ENCODE assay signal across 23 cellular contexts in genomic region chr22:22939537-22940368, GRCh38. TPM values are rescaled to one million over a fixed set of nuclear protein-coding genes. Genes with fewer than 3 reads are reported as not detected.
DNase-seq lines count a peak whose midpoint lies in the region; ATAC-seq, FAIRE-seq and TF ChIP-seq lines count a peak whose summit lies in the region.
"Had no signal": no experiment of that assay in that cellular context is flagged by ENCODE, and none has a peak within 500 bp of the region (broad histone marks: within the 10 kb centered on the region; RNA-seq: fewer than 3 reads in every experiment).

No MANE protein-coding gene starts in this region.

- H3K4me3 ChIP-seq in OCI-LY7 (ENCODE audit: low read depth, low read length, poor library complexity, severe bottlenecking), result peak overlapping the region; percentile 6
- no peak overlapping the region for H3K4me3 ChIP-seq in HepG2 (replicated peaks in 1 of 3; ENCODE audit: insufficient read depth in 1 of 3, low read depth in 2 of 3, low read length in 3 of 3)
- H3K4me3 ChIP-seq: K562, mucosa of descending colon had no signal

- no peaks in the 10 kb centered on the region for H3K9me3 Mint-ChIP-seq in activated CD4-positive, alpha-beta T cell treated with anti-CD3 and anti-CD28 coated beads, Interleukin-2, amount 10 ng/mL, durations not matched to agents 7 days and 5 days
- H3K9me3 Mint-ChIP-seq: activated naive CD4-positive, alpha-beta T cell treated with anti-CD3 and anti-CD28 coated beads, Interleukin-2, amount 10 ng/mL, durations not matched to agents 7 days and 5 days; activated T-cell treated with anti-CD3 and anti-CD28 coated beads, Interleukin-2, amount 50 U/mL, for 72 hours; neural crest cell had no signal

- H3K27me3 ChIP-seq in HepG2 (ENCODE audit: control insufficient read depth in 1 of 2, insufficient read depth in 2 of 2, low read length in 2 of 2), result peaks cover 3 to 33% of the 10 kb centered on the region in 2 experiments; a peak in 4 of 5 replicates

- CTCF ChIA-PET in OCI-LY7 (lab: Charles Lee; ENCODE audit: unreplicated experiment) (interaction anchor here (5.5 kb wide), 1 partner anchor 55 kb away, joined by 41 read pairs; no protein-coding TSS in a partner anchor), HepG2 (lab: Yijun Ruan, JAX; ENCODE audit: low intra/inter-chr PET ratio, low total read pairs) (no interaction called here), HEK293T (lab: Yijun Ruan, JAX) (no interaction called here)
- CTCF ChIA-PET in activated CD4-positive, alpha-beta T cell treated with anti-CD3 and anti-CD28 coated beads, Interleukin-2, amount 10 ng/mL, durations not matched to agents 7 days and 5 days (lab: Charles Lee), result interaction anchor here (1.4 to 2.1 kb wide), 2 partner anchors 16 to 55 kb away, joined by 5 to 6 read pairs; no protein-coding TSS in a partner anchor

- BruUV-seq in OCI-LY7 (replicated peaks; lab: Mats Ljungman, UMichigan), result TSS peak; percentile 47
- BruUV-seq in HepG2 (replicated peaks; lab: Mats Ljungman, UMichigan), result no TSS peak

- no peak overlapping the region for H3K27ac Mint-ChIP-seq in activated CD4-positive, alpha-beta T cell treated with anti-CD3 and anti-CD28 coated beads, Interleukin-2, amount 10 ng/mL, durations not matched to agents 7 days and 5 days
- H3K27ac Mint-ChIP-seq: activated naive CD4-positive, alpha-beta T cell treated with anti-CD3 and anti-CD28 coated beads, Interleukin-2, amount 10 ng/mL, durations not matched to agents 7 days and 5 days; activated T-cell treated with anti-CD3 and anti-CD28 coated beads, Interleukin-2, amount 50 U/mL, for 72 hours; progenitor cell of endocrine pancreas had no signal

- no peak overlapping the region for H2AFZ ChIP-seq in OCI-LY7 (ENCODE audit: low read length)
- H2AFZ ChIP-seq in HepG2 (ENCODE audit: low read length), result no peak overlapping the region

- no peak overlapping the region for H3K4me3 Mint-ChIP-seq in activated CD4-positive, alpha-beta T cell treated with anti-CD3 and anti-CD28 coated beads, Interleukin-2, amount 10 ng/mL, durations not matched to agents 7 days and 5 days
- H3K4me3 Mint-ChIP-seq: activated naive CD4-positive, alpha-beta T cell treated with anti-CD3 and anti-CD28 coated beads, Interleukin-2, amount 10 ng/mL, durations not matched to agents 7 days and 5 days; activated T-cell treated with anti-CD3 and anti-CD28 coated beads, Interleukin-2, amount 50 U/mL, for 72 hours; neural crest cell had no signal

- no peaks in the 10 kb centered on the region for H3K36me3 Mint-ChIP-seq in activated CD4-positive, alpha-beta T cell treated with anti-CD3 and anti-CD28 coated beads, Interleukin-2, amount 10 ng/mL, durations not matched to agents 7 days and 5 days (ENCODE audit: low read depth)
- H3K36me3 Mint-ChIP-seq: activated naive CD4-positive, alpha-beta T cell treated with anti-CD3 and anti-CD28 coated beads, Interleukin-2, amount 10 ng/mL, durations not matched to agents 7 days and 5 days had no signal

- H3K27me3 Mint-ChIP-seq in activated CD4-positive, alpha-beta T cell treated with anti-CD3 and anti-CD28 coated beads, Interleukin-2, amount 10 ng/mL, durations not matched to agents 7 days and 5 days, result peaks cover 20% of the 10 kb centered on the region

- H3K4me1 Mint-ChIP-seq in activated CD4-positive, alpha-beta T cell treated with anti-CD3 and anti-CD28 coated beads, Interleukin-2, amount 10 ng/mL, durations not matched to agents 7 days and 5 days, result peaks cover 10% of the 10 kb centered on the region

- H3K4me2 ChIP-seq in OCI-LY7 (ENCODE audit: low read length), result peak overlapping the region; percentile 63
- no peak overlapping the region for H3K4me2 ChIP-seq in HepG2 (ENCODE audit: low read depth, low read length)

- H3K9me3 ChIP-seq in OCI-LY7 (ENCODE audit: low read length) (no peaks in the 10 kb centered on the region), HepG2 (ENCODE audit: low read length) (no peaks in the 10 kb centered on the region)
- H3K9me3 ChIP-seq: mucosa of descending colon had no signal

- ATAC-seq in HepG2, result peak; percentile 21; the same call in 1 of the 3 replicates
- ATAC-seq in HG02840 (IDR thresholded peaks at IDR 0.05; ENCODE audit: low FRiP score, unreplicated experiment), result no peak
- ATAC-seq in HG02763 (IDR thresholded peaks at IDR 0.05; ENCODE audit: unreplicated experiment), result no peak
- ATAC-seq: activated T-cell treated with anti-CD3 and anti-CD28 coated beads, Interleukin-2, amount 50 U/mL, for 72 hours; K562; mucosa of descending colon had no signal

- POLR2A ChIA-PET in OCI-LY7 (lab: Charles Lee), result interaction anchor here (1.0 to 17.9 kb wide), 4 partner anchors 9 to 55 kb away, joined by 4 to 308 read pairs (median 10); partner anchors contain the start of gene IGLL5
- POLR2A ChIA-PET in HepG2 (lab: Yijun Ruan, JAX), result no interaction called here
- POLR2A ChIA-PET in activated CD4-positive, alpha-beta T cell treated with anti-CD3 and anti-CD28 coated beads, Interleukin-2, amount 10 ng/mL, durations not matched to agents 7 days and 5 days (lab: Charles Lee), result no interaction called here
- POLR2A ChIA-PET in HEK293T (lab: Yijun Ruan, JAX), result no interaction called here

- H3K36me3 ChIP-seq in OCI-LY7 (ENCODE audit: insufficient read depth, low read length) (no peaks in the 10 kb centered on the region), HepG2 (replicated peaks in 1 of 2; ENCODE audit: control insufficient read depth in 1 of 2, insufficient read depth in 2 of 2, low read length in 2 of 2) (no peaks in the 10 kb centered on the region)

- intact Hi-C loops in OCI-LY7 (cut with micrococcal nuclease; ENCODE audit: unreplicated experiment) (loop anchor here (10.0 kb wide), 3 partner anchors 735 to 895 kb away; partner anchors contain the start of genes VPREB3 and ZNF70), HepG2 (cut with micrococcal nuclease; ENCODE audit: unreplicated experiment) (no loop called here)

- H3K4me1 ChIP-seq in OCI-LY7 (ENCODE audit: insufficient read depth, low read length, poor library complexity, severe bottlenecking) (peaks cover 98% of the 10 kb centered on the region), HepG2 (ENCODE audit: insufficient read depth, low read length) (peaks cover 19% of the 10 kb centered on the region)

- H3K27ac ChIP-seq in OCI-LY7 (ENCODE audit: low read depth, low read length, poor library complexity, severe bottlenecking), result peak overlapping the region; percentile 90
- H3K27ac ChIP-seq in HepG2 (ENCODE audit: extremely low read length, insufficient read depth, low read length), result no peak overlapping the region

- no peak for TF ChIP-seq POLR2A in HepG2 (IDR thresholded peaks at IDR 0.05; ENCODE audit: insufficient read depth in 1 of 2, low read depth in 2 of 2, low read length in 2 of 2)

- TF ChIP-seq RAD21 in HepG2 (CRISPR knock-in tag; IDR thresholded peaks at IDR 0.05), result no peak

- in situ Hi-C loops in HepG2 (cut with HindIII; ENCODE audit: extremely low pct_ligation_motif_present, low pct_unique_long_range_greater_than_20kb), result no loop called here

- H3K79me2 ChIP-seq in OCI-LY7 (ENCODE audit: insufficient read depth, low read depth, low read length) (no peaks in the 10 kb centered on the region), HepG2 (ENCODE audit: insufficient read depth, low read length) (no peaks in the 10 kb centered on the region)

- TF ChIP-seq EP300 in HepG2 (IDR thresholded peaks at IDR 0.05; ENCODE audit: low read depth in 2 of 2, low read length in 2 of 2) (no peak), HepG2 (CRISPR knock-in tag; IDR thresholded peaks at IDR 0.05; ENCODE audit: borderline replicate concordance) (no peak)

- no peaks in the 10 kb centered on the region for H3K9me2 ChIP-seq in OCI-LY7 (ENCODE audit: insufficient read depth, low read length)

- DNase-seq in activated CD4-positive, CD25-positive, alpha-beta regulatory T cell treated with anti-CD3 and anti-CD28 coated beads, Interleukin-2, amount 50 U/mL, for 72 hours, result peak; percentile 17
- no peak for DNase-seq in activated CD4-positive, CD25-positive, alpha-beta regulatory T cell (lab: John Stamatoyannopoulos, UW)
- DNase-seq in OCI-LY7 (ENCODE audit: low spot score), result peak; percentile 89
- no peak for DNase-seq in HepG2 (ENCODE audit: low spot score)
- no peak for DNase-seq in activated CD4-positive, alpha-beta T cell treated with anti-CD3 and anti-CD28 coated beads, Interleukin-2, amount 10 ng/mL, durations not matched to agents 7 days and 5 days
- no peak for DNase-seq in HEK293T (ENCODE audit: extremely low spot score)
- DNase-seq: activated CD4-positive, alpha-beta T cell treated with anti-CD3 and anti-CD28 coated beads for 4 hours; activated T-cell treated with anti-CD3 and anti-CD28 coated beads, Interleukin-2, amount 50 U/mL, for 72 hours; Calu3; NCI-H69; SHP77 had no signal

- 4% methylated on average over 10 of the region's 11 CpGs for WGBS in HepG2 (ENCODE audit: low lambda C conversion rate)

- no peaks in the 10 kb centered on the region for H4K20me1 ChIP-seq in OCI-LY7 (ENCODE audit: insufficient read depth, low read length)
- no peaks in the 10 kb centered on the region for H4K20me1 ChIP-seq in HepG2 (ENCODE audit: insufficient read depth, low read length)

- no peak for FAIRE-seq in HepG2 (lab: Jason Lieb, UNC)
- FAIRE-seq: K562 had no signal

- no peak overlapping the region for H3K9ac ChIP-seq in HepG2 (ENCODE audit: insufficient read depth, low read depth, low read length)

- no peak for TF ChIP-seq CTCF in OCI-LY7 (conservative IDR thresholded peaks at IDR 0.05; ENCODE audit: low read length)
- TF ChIP-seq CTCF in HepG2 (CRISPR knock-in tag; IDR thresholded peaks at IDR 0.05), result no peak

RNA-seq across cellular contexts. Expression of gene IGLL5, which starts 52.1 kb away (rescaled TPM):
- total RNA-seq in OCI-LY7 (2014; rRNA removed; shearing (Covaris generic)), result 219 TPM in 2 replicates
- total RNA-seq in OCI-LY7 (2022), result 364 and 387 TPM in 2 replicates
- not detected in 2 replicates for total RNA-seq in HepG2 (2016; rRNA removed; fragmentation: Illumina TruSeq; extraction: Trizol)
- not detected in 2 replicates for total RNA-seq in HepG2 (2016; cell fraction: cytosol; rRNA removed; fragmentation: Illumina TruSeq; extraction: Trizol; ENCODE audit: low read depth)
- not detected in 2 replicates for total RNA-seq in HepG2 (2016; cell fraction: insoluble cytoplasmic fraction; rRNA removed; fragmentation: Illumina TruSeq; extraction: Trizol)
- not detected in 2 replicates for total RNA-seq in HepG2 (2016; cell fraction: membrane; rRNA removed; fragmentation: Illumina TruSeq; extraction: Trizol)
- not detected in 2 replicates for total RNA-seq in HepG2 (2016; cell fraction: nucleus; rRNA removed; fragmentation: Illumina TruSeq; extraction: Trizol)
- not detected in 2 replicates for polyA plus RNA-seq in HepG2 (2011; rRNA removed)
- not detected in 2 replicates for polyA plus RNA-seq in HepG2 (2011; cell fraction: cytosol; rRNA removed)
- polyA plus RNA-seq in HepG2 (2011; cell fraction: nucleus; rRNA removed), result not detected in 2 replicates
- not detected in 2 replicates for polyA plus RNA-seq in HepG2 (2012)
- not detected in 2 replicates for polyA plus RNA-seq in HepG2 (2016; cell fraction: cytosol; fragmentation: Illumina TruSeq; extraction: Trizol; ENCODE audit: low read depth)
- polyA plus RNA-seq in HepG2 (2016; cell fraction: insoluble cytoplasmic fraction; fragmentation: Illumina TruSeq; extraction: Trizol; ENCODE audit: low read depth), result not detected in 2 replicates
- polyA plus RNA-seq in HepG2 (2016; cell fraction: membrane; fragmentation: Illumina TruSeq; extraction: Trizol; ENCODE audit: low read depth), result not detected in 2 replicates
- not detected in 2 replicates for polyA plus RNA-seq in HepG2 (2016; cell fraction: nucleus; fragmentation: Illumina TruSeq; extraction: Trizol; ENCODE audit: insufficient read depth, low read depth)
- polyA minus RNA-seq in HepG2 (2011; rRNA and poly(A)+ RNA removed; ENCODE audit: low replicate concordance), result not detected in 2 replicates
- polyA minus RNA-seq in HepG2 (2011; cell fraction: cytosol; rRNA and poly(A)+ RNA removed), result not detected in 2 replicates
- not detected in 2 replicates for polyA minus RNA-seq in HepG2 (2011; cell fraction: nucleus; rRNA and poly(A)+ RNA removed)
- not detected for total RNA-seq in activated CD4-positive, alpha-beta T cell treated with anti-CD3 and anti-CD28 coated beads, Interleukin-2, amount 10 ng/mL, durations not matched to agents 7 days and 5 days
- total RNA-seq: A172; activated T-cell treated with anti-CD3 and anti-CD28 coated beads, Interleukin-2, amount 50 U/mL, for 72 hours; Calu3; cardiac septum; G401; H7; K562; neural crest cell; progenitor cell of endocrine pancreas; temporal lobe had no signal
- polyA plus RNA-seq: K562 had no signal

Comparison
In these comparisons a context has a peak if more than half of its experiments do, and no peak if none do; other contexts are left out.
1. DNase-seq: peak in activated CD4-positive, CD25-positive, alpha-beta regulatory T cell treated with anti-CD3 and anti-CD28 coated beads, Interleukin-2, amount 50 U/mL, for 72 hours (single experiment) and OCI-LY7 (single experiment); none in activated CD4-positive, CD25-positive, alpha-beta regulatory T cell (0 of 4), HepG2 (single experiment), activated CD4-positive, alpha-beta T cell treated with anti-CD3 and anti-CD28 coated beads, Interleukin-2, amount 10 ng/mL, durations not matched to agents 7 days and 5 days (single experiment) and HEK293T (single experiment).
2. RNA of gene IGLL5, which starts 52.1 kb away (total RNA-seq): 219 to 387 TPM in OCI-LY7; not detected in HepG2 and not detected in activated CD4-positive, alpha-beta T cell treated with anti-CD3 and anti-CD28 coated beads, Interleukin-2, amount 10 ng/mL, durations not matched to agents 7 days and 5 days; every median in the first group is over 100 times any median in the second.
3. CTCF ChIA-PET loops: an anchor here in OCI-LY7 (5.5 kb wide) and activated CD4-positive, alpha-beta T cell treated with anti-CD3 and anti-CD28 coated beads, Interleukin-2, amount 10 ng/mL, durations not matched to agents 7 days and 5 days (1.4 to 2.1 kb wide); none called in HepG2 and HEK293T.